In the genomic region with DNA sequence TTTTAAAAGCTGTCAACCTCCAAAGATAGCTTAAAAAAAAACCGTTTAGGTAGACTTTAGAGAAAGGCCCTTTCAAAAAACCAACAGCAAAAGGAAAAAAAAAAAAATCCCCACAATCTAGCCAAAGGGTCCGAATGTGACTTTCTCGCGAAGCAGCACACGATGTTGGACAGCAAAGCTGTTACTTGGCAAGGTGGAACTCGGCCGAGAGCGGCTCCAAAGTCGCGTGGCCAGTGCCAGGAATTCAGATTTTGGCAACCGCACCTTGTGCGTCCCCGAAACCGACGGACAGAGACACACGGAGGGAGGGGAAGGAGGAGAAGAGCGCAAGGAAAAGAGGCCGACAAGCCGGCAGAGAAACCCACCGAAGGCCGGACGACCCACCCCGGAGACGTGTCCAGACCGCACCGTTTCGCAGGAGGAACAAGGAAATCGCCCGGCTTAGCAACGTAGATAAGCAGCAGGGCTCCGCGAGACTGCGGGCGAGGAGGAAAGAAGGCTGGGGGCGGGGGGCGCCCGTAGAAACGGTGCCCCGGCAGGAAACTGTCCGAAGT, we compare ENCODE assay signal across 9 cellular contexts.
DNase-seq lines count a peak whose midpoint lies in the region; ATAC-seq, FAIRE-seq and TF ChIP-seq lines count a peak whose summit lies in the region.
"Had no signal": no experiment of that assay in that cellular context is flagged by ENCODE, and none has a peak within 500 bp of the region (broad histone marks: within the 10 kb centered on the region; RNA-seq: fewer than 3 reads in every experiment).

No MANE protein-coding gene starts in this region.

- peak overlapping the region; percentile 37 to 55 (median 44) for H3K4me3 ChIP-seq in breast epithelium
- H3K4me3 ChIP-seq in kidney (ENCODE audit: low read length in 2 of 2), result peak overlapping the region; percentile 77 to 85

- peaks cover 0 to 78% of the 10 kb centered on the region in 2 donors for H3K27me3 ChIP-seq in breast epithelium

- no peaks in the 10 kb centered on the region for H3K4me1 ChIP-seq in breast epithelium
- peaks cover 0 to 13% of the 10 kb centered on the region in 2 donors for H3K4me1 ChIP-seq in kidney (ENCODE audit: control insufficient read depth in 1 of 2, insufficient read depth in 1 of 2, low read depth in 1 of 2, low read length in 2 of 2)

- ATAC-seq in stimulated activated naive CD8-positive, alpha-beta T cell treated with anti-CD3 and anti-CD28 coated beads, Interleukin-15, Interleukin-2, amounts not matched to agents 100 U/mL and 50 U/mL, for 24 hours, result no peak
- no peak for ATAC-seq in HG03571 (IDR thresholded peaks at IDR 0.05; ENCODE audit: unreplicated experiment)

- no peak for FAIRE-seq in kidney (lab: Jason Lieb, UNC)
- FAIRE-seq: A204.1 had no signal

- peak overlapping the region; percentile 36 to 45 for H3K27ac ChIP-seq in breast epithelium
- peak overlapping the region; percentile 84 to 96 for H3K27ac ChIP-seq in kidney (ENCODE audit: low read depth in 2 of 2, low read length in 2 of 2)

- TF ChIP-seq POLR2A in breast epithelium (IDR thresholded peaks at IDR 0.05), result no peak

- TF ChIP-seq CTCF in breast epithelium (IDR thresholded peaks at IDR 0.05) (no peak), kidney (IDR thresholded peaks at IDR 0.05; ENCODE audit: borderline replicate concordance, extremely low read depth, insufficient read depth) (no peak)

- intact Hi-C loops in breast epithelium (cut with DNase I; ENCODE audit: low total_unique reads) (loop anchor here (5.0 kb wide), 1 partner anchor 516 kb away; a partner anchor contains a TSS), kidney (cut with DNase I) (no loop called here)

- H3K9me3 ChIP-seq in breast epithelium (no peaks in the 10 kb centered on the region), kidney (ENCODE audit: control insufficient read depth in 1 of 2, low read length in 2 of 2) (no peaks in the 10 kb centered on the region)

- peak overlapping the region; percentile 68 to 96 for H3K9ac ChIP-seq in kidney (ENCODE audit: low read length in 2 of 2)

- DNase-seq in DMS53 (lab: John Stamatoyannopoulos, UW), result peak; percentile 45
- no peak for DNase-seq in DMS53 treated with DMSO at 0.1 percent for 48 hours (lab: John Stamatoyannopoulos, UW; ENCODE audit: unreplicated experiment)
- peak; percentile 57 for DNase-seq in NCI-H774 (lab: John Stamatoyannopoulos, UW)
- no peak for DNase-seq in breast epithelium (ENCODE audit: low spot score in 2 of 2)
- DNase-seq in kidney, result peak; percentile 83
- DNase-seq in stimulated activated naive CD8-positive, alpha-beta T cell treated with anti-CD3 and anti-CD28 coated beads, Interleukin-15, Interleukin-2, amounts not matched to agents 100 U/mL and 50 U/mL, for 24 hours, result peak; percentile 22
- DNase-seq in activated effector memory CD4-positive, alpha-beta T cell treated with anti-CD3 and anti-CD28 coated beads, Interleukin-2, amount 50 U/mL, for 16 hours, result no peak

- no peaks in the 10 kb centered on the region for H3K36me3 ChIP-seq in breast epithelium
- H3K36me3 ChIP-seq in kidney (ENCODE audit: control insufficient read depth in 1 of 2, insufficient read depth in 2 of 2, low read length in 2 of 2), result no peaks in the 10 kb centered on the region

Comparison
In these comparisons a context has a peak if more than half of its experiments do, and no peak if none do; other contexts are left out.
1. DNase-seq: peak in DMS53 (single experiment), NCI-H774 (single experiment), kidney (single experiment) and stimulated activated naive CD8-positive, alpha-beta T cell treated with anti-CD3 and anti-CD28 coated beads, Interleukin-15, Interleukin-2, amounts not matched to agents 100 U/mL and 50 U/mL, for 24 hours (single experiment); none in DMS53 treated with DMSO at 0.1 percent for 48 hours (single experiment), breast epithelium (0 of 2) and activated effector memory CD4-positive, alpha-beta T cell treated with anti-CD3 and anti-CD28 coated beads, Interleukin-2, amount 50 U/mL, for 16 hours (single experiment).